ENCODE assay signal across 12 cellular contexts in the genomic region with DNA sequence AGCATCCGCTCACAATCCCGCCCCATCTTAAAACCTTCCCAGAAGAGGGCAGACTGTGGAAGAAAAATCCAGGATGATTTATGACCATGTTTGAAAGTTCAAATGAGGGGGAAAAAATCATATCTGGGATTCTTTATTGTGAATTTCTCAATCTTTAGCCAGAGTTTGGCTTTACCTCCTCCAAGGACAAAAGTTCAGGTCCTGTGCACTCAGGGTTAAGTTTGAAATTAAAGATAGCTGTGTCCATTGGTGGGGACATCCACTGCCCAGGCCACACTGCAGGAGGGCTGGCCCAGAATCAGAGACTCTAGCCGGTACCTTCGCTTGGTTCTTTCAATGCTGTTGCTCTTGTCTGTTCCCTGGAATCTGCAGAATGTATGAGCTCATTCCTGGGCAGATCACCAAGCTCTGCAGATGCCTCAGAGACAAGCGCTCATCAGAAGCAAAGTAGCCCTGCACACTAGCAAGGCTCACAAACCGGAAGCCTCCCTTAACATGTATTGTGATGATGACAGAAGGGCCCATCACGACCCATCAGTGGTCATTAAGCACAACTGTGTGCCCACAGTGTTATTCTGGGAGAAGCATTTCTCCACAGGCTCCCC.
A peak's percentile ranks its signal among the peaks of the same experiment; 100 is the strongest.
DNase-seq lines count a peak whose midpoint lies in the region; ATAC-seq and TF ChIP-seq lines count a peak whose summit lies in the region.
"Had no signal": no experiment of that assay in that cellular context is flagged by ENCODE, and none has a peak within 500 bp of the region (broad histone marks: within the 10 kb centered on the region; RNA-seq: fewer than 3 reads in every experiment).

No MANE protein-coding gene starts in this region.

- dilution Hi-C loops in IMR-90 (cut with HindIII; ENCODE audit: low sequenced_read_pairs, unreplicated experiment) = no loop called here

- no peak overlapping the region for H3K9ac ChIP-seq in IMR-90 (ENCODE audit: low read depth, low read length)

- H2AFZ ChIP-seq in IMR-90 (replicated peaks; ENCODE audit: low read length, poor library complexity) = no peak overlapping the region

- no peak for ATAC-seq in IMR-90 (ENCODE audit: low read depth)
- ATAC-seq: Panc1 had no signal

- H2BK120ac ChIP-seq in IMR-90 (ENCODE audit: low read depth, low read length) = no peak overlapping the region

- no peak overlapping the region for H3K23ac ChIP-seq in IMR-90 (ENCODE audit: low read depth, low read length)

- no TSS peak for BruUV-seq in IMR-90 (replicated peaks; lab: Mats Ljungman, UMichigan)

- no peaks in the 10 kb centered on the region for H3K9me1 ChIP-seq in IMR-90 (ENCODE audit: insufficient read depth, low read length)

- H3K4me3 ChIP-seq in IMR-90 (ENCODE audit: insufficient read depth, low read depth, low read length) (no peak overlapping the region), brain microvascular endothelial cell (ENCODE audit: low read depth, low read length) (no peak overlapping the region)
- H3K4me3 ChIP-seq: cardiac muscle cell, gastrocnemius medialis had no signal

- CTCF ChIA-PET in IMR-90 (lab: Yijun Ruan, JAX) = no interaction called here

- H3K27me3 ChIP-seq in IMR-90 (ENCODE audit: control insufficient read depth, insufficient read depth, low read length) (no peaks in the 10 kb centered on the region), brain microvascular endothelial cell (replicated peaks) (no peaks in the 10 kb centered on the region)
- H3K27me3 ChIP-seq: cardiac muscle cell, gastrocnemius medialis had no signal

- H3K79me1 ChIP-seq in IMR-90 (ENCODE audit: low read depth in 1 of 2, low read length in 2 of 2) = no peaks in the 10 kb centered on the region

- no peak for TF ChIP-seq RAD21 in IMR-90 (IDR thresholded peaks at IDR 0.05; ENCODE audit: low read length)

- no peak for TF ChIP-seq POLR2A in IMR-90 (IDR thresholded peaks at IDR 0.05; ENCODE audit: low read depth, low read length)

- H3K56ac ChIP-seq in IMR-90 (ENCODE audit: extremely low read depth, insufficient read depth, low read length) = no peak overlapping the region

- H3K18ac ChIP-seq in IMR-90 (ENCODE audit: low read depth, low read length) = no peak overlapping the region

- no peak for TF ChIP-seq CTCF in IMR-90 (conservative IDR thresholded peaks at IDR 0.05; ENCODE audit: low read depth, low read length)
- TF ChIP-seq CTCF in brain microvascular endothelial cell (IDR thresholded peaks at IDR 0.05; ENCODE audit: low read depth, low read length, missing control alignments) = no peak

- H3K27ac ChIP-seq in IMR-90 (ENCODE audit: insufficient read depth, low read length) (no peak overlapping the region), brain microvascular endothelial cell (no peak overlapping the region)
- H3K27ac ChIP-seq: cardiac muscle cell, gastrocnemius medialis had no signal

- intact Hi-C loops in IMR-90 (cut with micrococcal nuclease) = no loop called here

- H4K91ac ChIP-seq in IMR-90 (ENCODE audit: insufficient read depth, low read depth, low read length) = no peak overlapping the region

- DNase-seq in IMR-90 = peak; percentile 30
- peak; percentile 68 for DNase-seq in brain microvascular endothelial cell
- DNase-seq in kidney glomerular epithelial cell (lab: John Stamatoyannopoulos, UW) = peak; percentile 81
- DNase-seq in stromal cell of bone marrow (ENCODE audit: low read depth) = peak; percentile 43
- DNase-seq in NCI-H1092 treated with DMSO at 0.1 percent for 48 hours (lab: John Stamatoyannopoulos, UW) = no peak
- no peak for DNase-seq in AML-193 (lab: John Stamatoyannopoulos, UW)
- no peak for DNase-seq in effector CD4-positive, alpha-beta T cell
- no peak for DNase-seq in activated CD4-positive, alpha-beta T cell treated with anti-CD3 and anti-CD28 coated beads, Interleukin-2, amount 50 U/mL, for 4 hours
- DNase-seq: NCI-H146 had no signal

- H3K4ac ChIP-seq in IMR-90 (ENCODE audit: low read depth, low read length) = no peak overlapping the region

- H4K20me1 ChIP-seq in IMR-90 (ENCODE audit: insufficient read depth, low read length) = no peaks in the 10 kb centered on the region

- H3K9me3 ChIP-seq in IMR-90 (ENCODE audit: control insufficient read depth, insufficient read depth, low read length) = peaks cover 14% of the 10 kb centered on the region
- H3K9me3 ChIP-seq: gastrocnemius medialis had no signal

- H3K4me1 ChIP-seq in IMR-90 (ENCODE audit: control insufficient read depth, insufficient read depth, low read length) = no peaks in the 10 kb centered on the region
- H3K4me1 ChIP-seq: gastrocnemius medialis had no signal

- H2BK20ac ChIP-seq in IMR-90 (ENCODE audit: low read depth, low read length) = no peak overlapping the region

- no peak overlapping the region for H2AK5ac ChIP-seq in IMR-90 (ENCODE audit: low read depth, low read length)

- H3K4me2 ChIP-seq in IMR-90 (ENCODE audit: low read depth, low read length) = no peak overlapping the region

- in situ Hi-C loops in IMR-90 (cut with MboI; ENCODE audit: low sequenced_read_pairs) = no loop called here
- in situ Hi-C loops in brain microvascular endothelial cell (cut with HindIII; ENCODE audit: low pct_ligation_motif_present, low sequenced_read_pairs) = no loop called here

- H3K14ac ChIP-seq in IMR-90 (replicated peaks; ENCODE audit: low read depth, low read length) = no peak overlapping the region

- WGBS in IMR-90 (ENCODE audit: extremely low coverage in 2 of 2, insufficient read length in 1 of 2), 2 experiments = 44% methylated on average over 2 of the region's 7 CpGs; no CpG with 5 or more reads in 1 of the 2 experiments

- H2BK5ac ChIP-seq in IMR-90 (ENCODE audit: low read depth, low read length, poor library complexity, severe bottlenecking) = no peak overlapping the region

- H2BK15ac ChIP-seq in IMR-90 (ENCODE audit: low read depth, low read length) = no peak overlapping the region

- no peaks in the 10 kb centered on the region for H3K36me3 ChIP-seq in IMR-90 (ENCODE audit: control insufficient read depth, insufficient read depth, low read length)
- no peaks in the 10 kb centered on the region for H3K36me3 ChIP-seq in brain microvascular endothelial cell (replicated peaks)
- H3K36me3 ChIP-seq: cardiac muscle cell, gastrocnemius medialis had no signal

- H4K5ac ChIP-seq in IMR-90 (ENCODE audit: low read depth, low read length) = no peak overlapping the region

- POLR2A ChIA-PET in IMR-90 (lab: Charles Lee; ENCODE audit: unreplicated experiment) = no interaction called here

- H4K8ac ChIP-seq in IMR-90 (ENCODE audit: low read depth in 2 of 2, low read length in 2 of 2) = no peak overlapping the region

- no peak overlapping the region for H2AK9ac ChIP-seq in IMR-90 (replicated peaks; ENCODE audit: low read depth, low read length, poor library complexity)

TF ChIP-seq in IMR-90, 13 proteins besides CTCF, POLR2A, EP300 and RAD21:
- TF ChIP-seq MAFK (IDR thresholded peaks at IDR 0.05; ENCODE audit: low read depth, low read length) (no peak), NFE2L2 (IDR thresholded peaks at IDR 0.05; ENCODE audit: low read depth, low read length) (no peak)

Comparison
In these comparisons a context has a peak if more than half of its experiments do, and no peak if none do; other contexts are left out.
1. DNase-seq: peak in IMR-90 (single experiment), brain microvascular endothelial cell (single experiment), kidney glomerular epithelial cell (single experiment) and stromal cell of bone marrow (single experiment); none in NCI-H1092 treated with DMSO at 0.1 percent for 48 hours (single experiment), AML-193 (0 of 2), effector CD4-positive, alpha-beta T cell (single experiment) and activated CD4-positive, alpha-beta T cell treated with anti-CD3 and anti-CD28 coated beads, Interleukin-2, amount 50 U/mL, for 4 hours (0 of 2).